ENCODE assay signal across 1 cellular context in the genomic region with DNA sequence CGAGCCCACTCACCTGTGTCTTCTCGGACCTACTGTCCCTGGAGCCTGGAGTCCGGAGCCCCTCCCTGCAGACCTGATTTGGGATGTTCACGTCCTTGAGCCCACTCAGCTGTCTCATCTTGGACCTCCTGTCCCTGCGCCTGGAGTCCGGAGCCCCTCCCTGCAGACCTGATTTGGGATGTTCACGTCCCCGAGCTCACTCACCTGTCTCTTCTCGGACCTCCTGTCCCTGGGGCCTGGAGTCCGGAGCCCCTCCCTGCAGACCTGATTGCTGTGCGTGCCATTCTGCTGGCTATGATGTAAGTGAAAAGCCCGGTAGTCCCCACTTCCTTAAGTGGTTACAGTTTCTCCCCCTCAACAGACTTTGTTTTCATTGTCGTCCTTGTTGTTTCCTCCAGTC.
TF ChIP-seq lines count a peak whose summit lies in the region.

No MANE protein-coding gene starts in this region.

TF ChIP-seq in GM23338, 12 proteins besides CTCF, POLR2A, EP300 and RAD21:
- TF ChIP-seq, protein P1, sequence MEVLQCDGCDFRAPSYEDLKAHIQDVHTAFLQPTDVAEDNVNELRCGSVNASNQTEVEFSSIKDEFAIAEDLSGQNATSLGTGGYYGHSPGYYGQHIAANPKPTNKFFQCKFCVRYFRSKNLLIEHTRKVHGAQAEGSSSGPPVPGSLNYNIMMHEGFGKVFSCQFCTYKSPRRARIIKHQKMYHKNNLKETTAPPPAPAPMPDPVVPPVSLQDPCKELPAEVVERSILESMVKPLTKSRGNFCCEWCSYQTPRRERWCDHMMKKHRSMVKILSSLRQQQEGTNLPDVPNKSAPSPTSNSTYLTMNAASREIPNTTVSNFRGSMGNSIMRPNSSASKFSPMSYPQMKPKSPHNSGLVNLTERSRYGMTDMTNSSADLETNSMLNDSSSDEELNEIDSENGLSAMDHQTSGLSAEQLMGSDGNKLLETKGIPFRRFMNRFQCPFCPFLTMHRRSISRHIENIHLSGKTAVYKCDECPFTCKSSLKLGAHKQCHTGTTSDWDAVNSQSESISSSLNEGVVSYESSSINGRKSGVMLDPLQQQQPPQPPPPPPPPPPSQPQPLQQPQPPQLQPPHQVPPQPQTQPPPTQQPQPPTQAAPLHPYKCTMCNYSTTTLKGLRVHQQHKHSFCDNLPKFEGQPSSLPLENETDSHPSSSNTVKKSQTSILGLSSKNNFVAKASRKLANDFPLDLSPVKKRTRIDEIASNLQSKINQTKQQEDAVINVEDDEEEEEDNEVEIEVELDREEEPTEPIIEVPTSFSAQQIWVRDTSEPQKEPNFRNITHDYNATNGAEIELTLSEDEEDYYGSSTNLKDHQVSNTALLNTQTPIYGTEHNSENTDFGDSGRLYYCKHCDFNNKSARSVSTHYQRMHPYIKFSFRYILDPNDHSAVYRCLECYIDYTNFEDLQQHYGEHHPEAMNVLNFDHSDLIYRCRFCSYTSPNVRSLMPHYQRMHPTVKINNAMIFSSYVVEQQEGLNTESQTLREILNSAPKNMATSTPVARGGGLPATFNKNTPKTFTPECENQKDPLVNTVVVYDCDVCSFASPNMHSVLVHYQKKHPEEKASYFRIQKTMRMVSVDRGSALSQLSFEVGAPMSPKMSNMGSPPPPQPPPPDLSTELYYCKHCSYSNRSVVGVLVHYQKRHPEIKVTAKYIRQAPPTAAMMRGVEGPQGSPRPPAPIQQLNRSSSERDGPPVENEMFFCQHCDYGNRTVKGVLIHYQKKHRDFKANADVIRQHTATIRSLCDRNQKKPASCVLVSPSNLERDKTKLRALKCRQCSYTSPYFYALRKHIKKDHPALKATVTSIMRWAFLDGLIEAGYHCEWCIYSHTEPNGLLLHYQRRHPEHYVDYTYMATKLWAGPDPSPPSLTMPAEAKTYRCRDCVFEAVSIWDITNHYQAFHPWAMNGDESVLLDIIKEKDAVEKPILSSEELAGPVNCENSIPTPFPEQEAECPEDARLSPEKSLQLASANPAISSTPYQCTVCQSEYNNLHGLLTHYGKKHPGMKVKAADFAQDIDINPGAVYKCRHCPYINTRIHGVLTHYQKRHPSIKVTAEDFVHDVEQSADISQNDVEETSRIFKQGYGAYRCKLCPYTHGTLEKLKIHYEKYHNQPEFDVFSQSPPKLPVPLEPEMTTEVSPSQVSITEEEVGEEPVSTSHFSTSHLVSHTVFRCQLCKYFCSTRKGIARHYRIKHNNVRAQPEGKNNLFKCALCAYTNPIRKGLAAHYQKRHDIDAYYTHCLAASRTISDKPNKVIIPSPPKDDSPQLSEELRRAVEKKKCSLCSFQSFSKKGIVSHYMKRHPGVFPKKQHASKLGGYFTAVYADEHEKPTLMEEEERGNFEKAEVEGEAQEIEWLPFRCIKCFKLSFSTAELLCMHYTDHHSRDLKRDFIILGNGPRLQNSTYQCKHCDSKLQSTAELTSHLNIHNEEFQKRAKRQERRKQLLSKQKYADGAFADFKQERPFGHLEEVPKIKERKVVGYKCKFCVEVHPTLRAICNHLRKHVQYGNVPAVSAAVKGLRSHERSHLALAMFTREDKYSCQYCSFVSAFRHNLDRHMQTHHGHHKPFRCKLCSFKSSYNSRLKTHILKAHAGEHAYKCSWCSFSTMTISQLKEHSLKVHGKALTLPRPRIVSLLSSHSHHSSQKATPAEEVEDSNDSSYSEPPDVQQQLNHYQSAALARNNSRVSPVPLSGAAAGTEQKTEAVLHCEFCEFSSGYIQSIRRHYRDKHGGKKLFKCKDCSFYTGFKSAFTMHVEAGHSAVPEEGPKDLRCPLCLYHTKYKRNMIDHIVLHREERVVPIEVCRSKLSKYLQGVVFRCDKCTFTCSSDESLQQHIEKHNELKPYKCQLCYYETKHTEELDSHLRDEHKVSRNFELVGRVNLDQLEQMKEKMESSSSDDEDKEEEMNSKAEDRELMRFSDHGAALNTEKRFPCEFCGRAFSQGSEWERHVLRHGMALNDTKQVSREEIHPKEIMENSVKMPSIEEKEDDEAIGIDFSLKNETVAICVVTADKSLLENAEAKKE (CRISPR knock-in tag; IDR thresholded peaks at IDR 0.05) = no peak
- TF ChIP-seq POLR2AphosphoS5 (IDR thresholded peaks at IDR 0.05; ENCODE audit: low read depth) (no peak), ZNF331 (CRISPR knock-in tag; IDR thresholded peaks at IDR 0.05; ENCODE audit: low read depth) (no peak), JUNB (IDR thresholded peaks at IDR 0.05; ENCODE audit: unreplicated experiment) (no peak)
